20 cellular contexts compared by ENCODE assay signal in genomic region chr1:97845805-97846204, GRCh38.
A peak's percentile ranks its signal among the peaks of the same experiment; 100 is the strongest.
DNase-seq lines count a peak whose midpoint lies in the region; ATAC-seq, FAIRE-seq and TF ChIP-seq lines count a peak whose summit lies in the region.
"Had no signal": no experiment of that assay in that cellular context is flagged by ENCODE, and none has a peak within 500 bp of the region (broad histone marks: within the 10 kb centered on the region; RNA-seq: fewer than 3 reads in every experiment).

No MANE protein-coding gene starts in this region.

- H2BK12ac ChIP-seq in trophoblast cell (ENCODE audit: low read length) = no peak overlapping the region

- CTCF ChIA-PET in HepG2 (lab: Yijun Ruan, JAX; ENCODE audit: low intra/inter-chr PET ratio, low total read pairs) = no interaction called here

- H3K9ac ChIP-seq in HepG2 (ENCODE audit: insufficient read depth, low read depth, low read length) = no peak overlapping the region
- H3K9ac ChIP-seq in trophoblast cell (ENCODE audit: low read length) = no peak overlapping the region
- H3K9ac ChIP-seq: GM23248 had no signal

- no peak overlapping the region for H2BK5ac ChIP-seq in trophoblast cell (ENCODE audit: low read depth, low read length, poor library complexity)

- H3K4me2 ChIP-seq in HepG2 (ENCODE audit: low read depth, low read length) = no peak overlapping the region
- H3K4me2 ChIP-seq in trophoblast cell (ENCODE audit: low read length) = no peak overlapping the region
- H3K4me2 ChIP-seq: A549 had no signal

- 89% methylated on average over 7 of the region's 10 CpGs for WGBS in HepG2 (ENCODE audit: low lambda C conversion rate)
- WGBS in trophoblast cell (ENCODE audit: extremely low coverage, insufficient coverage, insufficient read length) = no CpG with 5 or more reads among the region's 10 CpGs

- no peak overlapping the region for H4K91ac ChIP-seq in trophoblast cell (ENCODE audit: low read depth, low read length)

- BruUV-seq in HepG2 (replicated peaks; lab: Mats Ljungman, UMichigan) = no TSS peak

- peak; percentile 15 for DNase-seq in left ventricle myocardium superior
- DNase-seq in Right ventricle myocardium inferior (ENCODE audit: missing footprints) = no peak
- no peak for DNase-seq in HepG2 (ENCODE audit: low spot score)
- DNase-seq in trophoblast cell = no peak
- DNase-seq in inferior parietal cortex (ENCODE audit: extremely low spot score) = no peak
- DNase-seq: AML-193; Caco-2; CD4-positive, alpha-beta T cell; GM23248; HCEC 1CT had no signal

- H2BK120ac ChIP-seq in trophoblast cell (ENCODE audit: insufficient read depth, low read length, poor library complexity) = no peak overlapping the region

- in situ Hi-C loops in HepG2 (cut with HindIII; ENCODE audit: extremely low pct_ligation_motif_present, low pct_unique_long_range_greater_than_20kb) = no loop called here

- H4K20me1 ChIP-seq in HepG2 (ENCODE audit: insufficient read depth, low read length) = no peaks in the 10 kb centered on the region

- H2AFZ ChIP-seq in HepG2 (ENCODE audit: low read length) (no peak overlapping the region), trophoblast cell (ENCODE audit: insufficient read depth, low read length, poor library complexity) (no peak overlapping the region)
- H2AFZ ChIP-seq: GM23248 had no signal

- H3K36me3 ChIP-seq in HepG2 (replicated peaks in 1 of 2; ENCODE audit: control insufficient read depth in 1 of 2, insufficient read depth in 2 of 2, low read length in 2 of 2) = no peaks in the 10 kb centered on the region
- H3K36me3 ChIP-seq in trophoblast cell (ENCODE audit: control insufficient read depth in 1 of 2, insufficient read depth in 2 of 2, low read length in 2 of 2) = no peaks in the 10 kb centered on the region

- H3K4me1 ChIP-seq in HepG2 (ENCODE audit: insufficient read depth, low read length) (no peaks in the 10 kb centered on the region), trophoblast cell (ENCODE audit: control insufficient read depth in 1 of 2, insufficient read depth in 2 of 2, low read length in 2 of 2) (no peaks in the 10 kb centered on the region)
- H3K4me1 ChIP-seq: Caco-2 had no signal

- TF ChIP-seq RAD21 in HepG2 (CRISPR knock-in tag; IDR thresholded peaks at IDR 0.05) = no peak

- POLR2A ChIA-PET in HepG2 (lab: Yijun Ruan, JAX) = no interaction called here

- H3K23ac ChIP-seq in trophoblast cell (ENCODE audit: low read length) = no peak overlapping the region

- H3K27ac ChIP-seq in HepG2 (ENCODE audit: extremely low read length, insufficient read depth, low read length) (no peak overlapping the region), trophoblast cell (ENCODE audit: low read depth, low read length) (no peak overlapping the region)
- H3K27ac ChIP-seq: 22Rv1, A549, C4-2B, GM23248 had no signal

- H3K79me2 ChIP-seq in HepG2 (ENCODE audit: insufficient read depth, low read length) (no peaks in the 10 kb centered on the region), trophoblast cell (ENCODE audit: control insufficient read depth, insufficient read depth, low read length, poor library complexity) (no peaks in the 10 kb centered on the region)

- TF ChIP-seq EP300 in HepG2 (IDR thresholded peaks at IDR 0.05; ENCODE audit: low read depth in 2 of 2, low read length in 2 of 2) (no peak), HepG2 (CRISPR knock-in tag; IDR thresholded peaks at IDR 0.05; ENCODE audit: borderline replicate concordance) (no peak)

- no peak for TF ChIP-seq CTCF in HepG2 (CRISPR knock-in tag; IDR thresholded peaks at IDR 0.05)

- H3K4me3 ChIP-seq in HepG2 (replicated peaks in 1 of 3; ENCODE audit: insufficient read depth in 1 of 3, low read depth in 2 of 3, low read length in 3 of 3) = no peak overlapping the region
- peak overlapping the region; percentile 26 for H3K4me3 ChIP-seq in trophoblast cell (ENCODE audit: low read depth, low read length)
- H3K4me3 ChIP-seq: A549, GM23248 had no signal

- no peak overlapping the region for H3K14ac ChIP-seq in trophoblast cell (ENCODE audit: low read length)

- ATAC-seq in left ventricle myocardium superior (no peak), Right ventricle myocardium inferior (no peak), HepG2 (no peak), HG03039 (IDR thresholded peaks at IDR 0.05; ENCODE audit: unreplicated experiment) (no peak), GM19463 (IDR thresholded peaks at IDR 0.05; ENCODE audit: unreplicated experiment) (no peak)
- ATAC-seq: A549 had no signal

- no peak overlapping the region for H3K4ac ChIP-seq in trophoblast cell (ENCODE audit: low read depth, low read length)

- no peak overlapping the region for H4K12ac ChIP-seq in trophoblast cell (ENCODE audit: low read depth, low read length)

- H3K9me3 ChIP-seq in HepG2 (ENCODE audit: low read length) = no peaks in the 10 kb centered on the region
- peaks cover 15% of the 10 kb centered on the region for H3K9me3 ChIP-seq in trophoblast cell (ENCODE audit: insufficient read depth, low read depth, low read length)
- H3K9me3 ChIP-seq: A549, Caco-2 had no signal

- no peak overlapping the region for H2AK5ac ChIP-seq in trophoblast cell (ENCODE audit: low read length)

- TF ChIP-seq POLR2A in HepG2 (IDR thresholded peaks at IDR 0.05; ENCODE audit: insufficient read depth in 1 of 2, low read depth in 2 of 2, low read length in 2 of 2) = no peak

- intact Hi-C loops in left ventricle myocardium superior (cut with micrococcal nuclease) = no loop called here
- intact Hi-C loops in Right ventricle myocardium inferior (cut with DNase I) = no loop called here
- intact Hi-C loops in HepG2 (cut with micrococcal nuclease; ENCODE audit: unreplicated experiment) = no loop called here

- H4K8ac ChIP-seq in trophoblast cell (ENCODE audit: low read depth, low read length) = no peak overlapping the region

- no peak for FAIRE-seq in HepG2 (lab: Jason Lieb, UNC)
- FAIRE-seq: A549, D721Med, G401.6, GM12891, GM19239, HTR-8/SVneo had no signal

- no peaks in the 10 kb centered on the region for H3K79me1 ChIP-seq in trophoblast cell (ENCODE audit: low read length)

- H3K27me3 ChIP-seq in HepG2 (ENCODE audit: control insufficient read depth in 1 of 2, insufficient read depth in 2 of 2, low read length in 2 of 2) (no peaks in the 10 kb centered on the region), trophoblast cell (ENCODE audit: insufficient read depth, low read length) (no peaks in the 10 kb centered on the region)

- H3K18ac ChIP-seq in trophoblast cell (ENCODE audit: low read length) = no peak overlapping the region

TF ChIP-seq in HepG2, 621 proteins besides CTCF, POLR2A, EP300 and RAD21:
- TF ChIP-seq RBAK (CRISPR knock-in tag; IDR thresholded peaks at IDR 0.05) (no peak), RAD51 (IDR thresholded peaks at IDR 0.05; ENCODE audit: borderline replicate concordance) (peak; percentile 19; the same call in 1 of the 2 replicates), ZUFSP (CRISPR knock-in tag; IDR thresholded peaks at IDR 0.05; ENCODE audit: borderline replicate concordance) (no peak), CHD2 (IDR thresholded peaks at IDR 0.05; ENCODE audit: low read depth, low read length) (no peak), CBX2 (IDR thresholded peaks at IDR 0.05; ENCODE audit: low read depth, low read length) (no peak), CBX2 (CRISPR knock-in tag; IDR thresholded peaks at IDR 0.05; ENCODE audit: low read depth) (no peak), CBX5 (CRISPR knock-in tag; IDR thresholded peaks at IDR 0.05; ENCODE audit: borderline replicate concordance) (no peak), ZNF34 (CRISPR knock-in tag; IDR thresholded peaks at IDR 0.05; ENCODE audit: borderline replicate concordance) (no peak)
